In genomic region chr3:180804871-180805430, GRCh38 we compare ENCODE assay signal across 8 cellular contexts.
DNase-seq lines count a peak whose midpoint lies in the region; ATAC-seq and TF ChIP-seq lines count a peak whose summit lies in the region.

No MANE protein-coding gene starts in this region.

- H4K20me1 ChIP-seq in GM23248 (ENCODE audit: insufficient read depth) (no peaks in the 10 kb centered on the region), OCI-LY7 (ENCODE audit: insufficient read depth, low read length) (no peaks in the 10 kb centered on the region)

- intact Hi-C loops in OCI-LY7 (cut with micrococcal nuclease; ENCODE audit: unreplicated experiment), result loop anchor here (2.0 to 10.0 kb wide), 2 partner anchors 210 to 474 kb away; no protein-coding TSS in a partner anchor

- H3K4me2 ChIP-seq in GM23248 (ENCODE audit: unreplicated experiment), result no peak overlapping the region
- no peak overlapping the region for H3K4me2 ChIP-seq in OCI-LY7 (ENCODE audit: low read length)

- in situ Hi-C loops in GM23248 (cut with MboI), result no loop called here

- H3K27ac ChIP-seq in GM23248, result no peak overlapping the region
- H3K27ac ChIP-seq in OCI-LY7 (ENCODE audit: low read depth, low read length, poor library complexity, severe bottlenecking), result no peak overlapping the region

- CTCF ChIA-PET in OCI-LY7 (lab: Charles Lee; ENCODE audit: unreplicated experiment), result no interaction called here

- H3K4me1 ChIP-seq in GM23248 (ENCODE audit: insufficient read depth), result peaks cover 3% of the 10 kb centered on the region; the same call in 1 of the 2 replicates
- no peaks in the 10 kb centered on the region for H3K4me1 ChIP-seq in OCI-LY7 (ENCODE audit: insufficient read depth, low read length, poor library complexity, severe bottlenecking)

- WGBS in GM23248 (ENCODE audit: low coverage in 1 of 2, low lambda C conversion rate in 2 of 2, missing lambda C conversion rate in 2 of 2), 2 experiments, result 3 to 5% methylated on average over 6 of the region's 6 CpGs

- no TSS peak for BruUV-seq in OCI-LY7 (replicated peaks; lab: Mats Ljungman, UMichigan)

- H2AFZ ChIP-seq in GM23248 (peak overlapping the region; percentile 73), OCI-LY7 (ENCODE audit: low read length) (no peak overlapping the region)

- H3K4me3 ChIP-seq in GM23248 (no peak overlapping the region), OCI-LY7 (ENCODE audit: low read depth, low read length, poor library complexity, severe bottlenecking) (no peak overlapping the region)

- POLR2A ChIA-PET in OCI-LY7 (lab: Charles Lee), result no interaction called here

- DNase-seq in GM23248 (peak; percentile 56), NCI-H774 (lab: John Stamatoyannopoulos, UW) (peak; percentile 87), fibroblast of the conjunctiva (ENCODE audit: low read depth) (peak; percentile 18), occipital lobe (lab: John Stamatoyannopoulos, UW) (peak; percentile 0), OCI-LY7 (ENCODE audit: low spot score) (no peak), NCI-H446 treated with DMSO at 0.1 percent for 48 hours (lab: John Stamatoyannopoulos, UW) (no peak)
- no peak for DNase-seq in activated CD4-positive, alpha-beta T cell treated with anti-CD3 and anti-CD28 coated beads for 4 hours

- H3K79me2 ChIP-seq in GM23248 (ENCODE audit: insufficient read depth), result no peaks in the 10 kb centered on the region
- no peaks in the 10 kb centered on the region for H3K79me2 ChIP-seq in OCI-LY7 (ENCODE audit: insufficient read depth, low read depth, low read length)

- no peaks in the 10 kb centered on the region for H3F3A ChIP-seq in GM23248 (ENCODE audit: insufficient read depth)

- H3K27me3 ChIP-seq in GM23248 (replicated peaks; ENCODE audit: insufficient read depth), result no peaks in the 10 kb centered on the region

- TF ChIP-seq CTCF in OCI-LY7 (conservative IDR thresholded peaks at IDR 0.05; ENCODE audit: low read length), result no peak

- ATAC-seq in GM18517 (IDR thresholded peaks at IDR 0.05; ENCODE audit: unreplicated experiment), result no peak

- H3K36me3 ChIP-seq in GM23248 (ENCODE audit: low read depth) (no peaks in the 10 kb centered on the region), OCI-LY7 (ENCODE audit: insufficient read depth, low read length) (no peaks in the 10 kb centered on the region)

- H3K9me3 ChIP-seq in GM23248 (ENCODE audit: low read depth) (no peaks in the 10 kb centered on the region), OCI-LY7 (ENCODE audit: low read length) (no peaks in the 10 kb centered on the region)

- H3K9me2 ChIP-seq in GM23248 (ENCODE audit: insufficient read depth) (no peaks in the 10 kb centered on the region), OCI-LY7 (ENCODE audit: insufficient read depth, low read length) (no peaks in the 10 kb centered on the region)

- no peak overlapping the region for H3K9ac ChIP-seq in GM23248

Comparison
In these comparisons a context has a peak if more than half of its experiments do, and no peak if none do; other contexts are left out.
1. DNase-seq: peak in GM23248 (single experiment), NCI-H774 (single experiment), fibroblast of the conjunctiva (single experiment) and occipital lobe (single experiment); none in OCI-LY7 (single experiment), activated CD4-positive, alpha-beta T cell treated with anti-CD3 and anti-CD28 coated beads for 4 hours (0 of 2) and NCI-H446 treated with DMSO at 0.1 percent for 48 hours (single experiment).